1 cellular context compared by ENCODE assay signal in the genomic region with DNA sequence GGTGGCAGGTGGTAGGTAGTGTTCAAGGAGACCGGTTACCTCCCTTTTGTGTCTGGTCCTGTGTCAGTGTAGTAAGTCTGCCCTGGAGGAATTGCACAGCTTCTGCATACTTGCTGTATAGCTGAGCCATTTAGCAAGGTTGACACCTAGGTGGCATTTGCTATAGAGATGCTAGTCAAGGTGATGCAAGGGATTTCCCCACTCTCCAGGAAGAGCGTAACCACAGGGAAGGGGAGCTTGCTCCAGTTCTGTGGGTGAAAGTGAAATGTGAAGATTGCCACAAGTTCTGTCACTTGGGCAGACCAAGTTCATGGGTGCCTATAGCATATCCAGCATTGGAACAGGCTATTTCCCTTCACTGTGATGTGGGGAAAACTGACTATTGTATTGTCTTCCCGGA.
A peak's percentile ranks its signal among the peaks of the same experiment; 100 is the strongest.
TF ChIP-seq lines count a peak whose summit lies in the region.

No MANE protein-coding gene starts in this region.

TF ChIP-seq in GM12878, 131 proteins besides CTCF, POLR2A, EP300 and RAD21:
- TF ChIP-seq EED (IDR thresholded peaks at IDR 0.05; ENCODE audit: low read depth) (peak; percentile 80), RUNX3 (IDR thresholded peaks at IDR 0.05; ENCODE audit: low read length) (peak; percentile 88), NR2C2 (IDR thresholded peaks at IDR 0.05; ENCODE audit: borderline replicate concordance, control insufficient read depth, insufficient read length, low read depth) (no peak)
